Comparison of ENCODE assay signal across 11 cellular contexts in genomic region chr1:202281316-202282016, GRCh38.
DNase-seq lines count a peak whose midpoint lies in the region; ATAC-seq and TF ChIP-seq lines count a peak whose summit lies in the region.
"Had no signal": no experiment of that assay in that cellular context is flagged by ENCODE, and none has a peak within 500 bp of the region (broad histone marks: within the 10 kb centered on the region; RNA-seq: fewer than 3 reads in every experiment).

No MANE protein-coding gene starts in this region.

- intact Hi-C loops in MCF 10A (cut with micrococcal nuclease) (loop anchor here (2.0 kb wide), 1 partner anchor 33 kb away; no protein-coding TSS in a partner anchor), right lobe of liver (cut with DNase I) (no loop called here)

- H3K9me3 ChIP-seq in right lobe of liver, result no peaks in the 10 kb centered on the region
- H3K9me3 ChIP-seq: heart right ventricle had no signal

- WGBS in right lobe of liver (ENCODE audit: insufficient coverage, low coverage, low lambda C conversion rate, missing lambda C conversion rate), result 50% methylated on average over 3 of the region's 5 CpGs

- H3K4me1 ChIP-seq in ACC112 (ENCODE audit: control insufficient read depth, insufficient read depth, low read length, unreplicated experiment) (peaks cover 57% of the 10 kb centered on the region), right lobe of liver (no peaks in the 10 kb centered on the region)

- ATAC-seq in right lobe of liver, result no peak
- ATAC-seq: heart right ventricle had no signal

- H3K36me3 Mint-ChIP-seq in MCF 10A (ENCODE audit: insufficient read depth, unreplicated experiment), result peaks cover 7% of the 10 kb centered on the region

- CTCF ChIA-PET in MCF 10A (lab: Yijun Ruan, JAX), result interaction anchor here (0.5 to 5.7 kb wide), 11 partner anchors 11 to 1110 kb away, joined by 3 to 47 read pairs (median 11); partner anchors contain the start of gene LGR6

- no peak overlapping the region; the same call in 1 of the 2 replicates for H3K27ac ChIP-seq in ACC112 (ENCODE audit: low read depth, low read length)
- no peak overlapping the region for H3K27ac ChIP-seq in right lobe of liver
- H3K27ac ChIP-seq: heart right ventricle had no signal

- H3K4me3 ChIP-seq in ACC112 (ENCODE audit: low read depth, low read length) (0 out of 2 replicates have a peak overlapping the region, but pooled peaks have one; percentile 21), right lobe of liver (no peak overlapping the region)
- H3K4me3 ChIP-seq: heart right ventricle had no signal

- H3K4me3 Mint-ChIP-seq in MCF 10A (ENCODE audit: unreplicated experiment), result no peak overlapping the region

- H3K79me2 ChIP-seq in ACC112 (ENCODE audit: control insufficient read depth, insufficient read depth, low read length, unreplicated experiment), result no peaks in the 10 kb centered on the region

- H3K27me3 Mint-ChIP-seq in MCF 10A (ENCODE audit: insufficient read depth, unreplicated experiment), result no peaks in the 10 kb centered on the region

- H3K9me3 Mint-ChIP-seq in MCF 10A (ENCODE audit: unreplicated experiment), result no peaks in the 10 kb centered on the region

- TF ChIP-seq CTCF in MCF 10A (IDR thresholded peaks at IDR 0.05; ENCODE audit: unreplicated experiment), result no peak
- no peak for TF ChIP-seq CTCF in right lobe of liver (IDR thresholded peaks at IDR 0.05)

- no peak overlapping the region for H2AFZ ChIP-seq in ACC112 (ENCODE audit: low read length, unreplicated experiment)

- no peaks in the 10 kb centered on the region for H3K27me3 ChIP-seq in ACC112 (ENCODE audit: insufficient read depth, low read length)
- no peaks in the 10 kb centered on the region for H3K27me3 ChIP-seq in right lobe of liver

- H3K4me1 Mint-ChIP-seq in MCF 10A (ENCODE audit: insufficient read depth, unreplicated experiment), result peaks cover 56% of the 10 kb centered on the region

- DNase-seq in HS-27A (ENCODE audit: low read depth) (peak; percentile 51), MCF 10A (ENCODE audit: unreplicated experiment) (peak; percentile 47), left kidney (ENCODE audit: low read depth, low spot score) (peak; percentile 61), right lobe of liver (no peak), cerebellum (ENCODE audit: low spot score) (no peak), KBM-7 (no peak), NCI-H1436 (lab: John Stamatoyannopoulos, UW) (no peak)
- DNase-seq: heart right ventricle, midbrain, NCI-H2107 had no signal

- no peak overlapping the region for H3K27ac Mint-ChIP-seq in MCF 10A (ENCODE audit: low read depth, unreplicated experiment)

- in situ Hi-C loops in KBM-7 (cut with MboI; ENCODE audit: low pct_unique_long_range_greater_than_20kb, low sequenced_read_pairs), result no loop called here

- POLR2A ChIA-PET in MCF 10A (lab: Yijun Ruan, JAX), result interaction anchor here (0.9 to 6.3 kb wide), 7 partner anchors 10 to 66 kb away, joined by 3 to 68 read pairs (median 4); partner anchors contain the start of gene UBE2T

- H3K36me3 ChIP-seq in ACC112 (ENCODE audit: insufficient read depth, low read length), result no peaks in the 10 kb centered on the region
- no peaks in the 10 kb centered on the region for H3K36me3 ChIP-seq in right lobe of liver
- H3K36me3 ChIP-seq: heart right ventricle had no signal

- no peak for TF ChIP-seq POLR2A in right lobe of liver (IDR thresholded peaks at IDR 0.05)

- no TSS peak for BruUV-seq in MCF 10A (replicated peaks; lab: Mats Ljungman, UMichigan)

Comparison
In these comparisons a context has a peak if more than half of its experiments do, and no peak if none do; other contexts are left out.
1. DNase-seq: peak in HS-27A (single experiment), MCF 10A (single experiment) and left kidney (single experiment); none in right lobe of liver (0 of 3), cerebellum (single experiment), KBM-7 (single experiment) and NCI-H1436 (single experiment).